Comparison of ENCODE assay signal across 1 cellular context in genomic region chrX:101219116-101219839, GRCh38.
TF ChIP-seq lines count a peak whose summit lies in the region.

TSS of gene DRP2 (plus strand) at chrX:101219786. CDS start at chrX:101231648, 11,862 bp downstream.

TF ChIP-seq in H1, 55 proteins besides CTCF, POLR2A, EP300 and RAD21:
- TF ChIP-seq RNF2 (IDR thresholded peaks at IDR 0.05; ENCODE audit: borderline replicate concordance, low read depth, low read length, missing control alignments, poor library complexity, severe bottlenecking), result no peak
- TF ChIP-seq TCF12 (IDR thresholded peaks at IDR 0.05; ENCODE audit: low read depth, low read length), result no peak
- TF ChIP-seq SP1 (IDR thresholded peaks at IDR 0.05; ENCODE audit: low read depth, low read length), result no peak
- no peak for TF ChIP-seq NRF1 (IDR thresholded peaks at IDR 0.05; ENCODE audit: low read depth, low read length)
- no peak for TF ChIP-seq USF2 (IDR thresholded peaks at IDR 0.05; ENCODE audit: low read length)
- TF ChIP-seq SP4 (IDR thresholded peaks at IDR 0.05; ENCODE audit: low read length), result no peak
- no peak for TF ChIP-seq CBX5 (IDR thresholded peaks at IDR 0.05; ENCODE audit: low read depth, low read length)
- no peak for TF ChIP-seq E2F6 (IDR thresholded peaks at IDR 0.05)
- TF ChIP-seq TAF1 (IDR thresholded peaks at IDR 0.05; ENCODE audit: low read depth, low read length), result no peak
- no peak for TF ChIP-seq ATF3 (IDR thresholded peaks at IDR 0.05; ENCODE audit: insufficient read depth, low read depth, low read length)
- no peak for TF ChIP-seq CBX8 (IDR thresholded peaks at IDR 0.05; ENCODE audit: borderline replicate concordance, low read depth, low read length)
- TF ChIP-seq GTF2F1 (IDR thresholded peaks at IDR 0.05; ENCODE audit: borderline replicate concordance, low read depth, low read length), result no peak
- TF ChIP-seq BRCA1 (IDR thresholded peaks at IDR 0.05; ENCODE audit: low read depth, low read length), result no peak
- TF ChIP-seq MAFK (IDR thresholded peaks at IDR 0.05; ENCODE audit: low read depth, low read length), result no peak
TF ChIP-seq in H1: peak in this region for 0.
